In genomic region chr17:44820631-44821196, GRCh38 we compare ENCODE assay signal across 9 cellular contexts. TPM values are rescaled to one million over a fixed set of nuclear protein-coding genes. Genes with fewer than 3 reads are reported as not detected.
DNase-seq lines count a peak whose midpoint lies in the region; ATAC-seq and TF ChIP-seq lines count a peak whose summit lies in the region.
"Had no signal": no experiment of that assay in that cellular context is flagged by ENCODE, and none has a peak within 500 bp of the region (broad histone marks: within the 10 kb centered on the region; RNA-seq: fewer than 3 reads in every experiment).

No MANE protein-coding gene starts in this region.

- in situ Hi-C loops in Panc1 (cut with HindIII; ENCODE audit: low pct_unique_long_range_greater_than_20kb, low sequenced_read_pairs): no loop called here

- H3K4me1 ChIP-seq in Panc1 (ENCODE audit: control insufficient read depth, insufficient read depth, low read length) (peaks cover 28% of the 10 kb centered on the region), gastroesophageal sphincter (peaks cover 0 to 38% (median 3%) of the 10 kb centered on the region in 3 donors), Peyer's patch (no peaks in the 10 kb centered on the region), esophagus squamous epithelium (peaks cover 0 to 18% (median 0%) of the 10 kb centered on the region in 3 donors)

- WGBS in gastroesophageal sphincter (ENCODE audit: low coverage in 1 of 2), 2 donors: 25% methylated on average over 7 of the region's 7 CpGs
- WGBS in esophagus squamous epithelium, 2 donors: 20 to 23% methylated on average over 7 of the region's 7 CpGs

- H3K27me3 ChIP-seq in AG04450 (ENCODE audit: control insufficient read depth, insufficient read depth, low read length): no peaks in the 10 kb centered on the region
- H3K27me3 ChIP-seq in Panc1 (ENCODE audit: control insufficient read depth, insufficient read depth, low read length): no peaks in the 10 kb centered on the region
- peaks cover 9% of the 10 kb centered on the region for H3K27me3 ChIP-seq in gastroesophageal sphincter
- no peaks in the 10 kb centered on the region for H3K27me3 ChIP-seq in Peyer's patch
- H3K27me3 ChIP-seq in esophagus squamous epithelium: peaks cover 0 to 42% (median 0%) of the 10 kb centered on the region in 4 donors

- no peak overlapping the region for H3K4me3 ChIP-seq in AG04450 (ENCODE audit: low read depth, low read length)
- H3K4me3 ChIP-seq in Panc1 (ENCODE audit: low read depth in 2 of 2, low read length in 2 of 2): peak overlapping the region; percentile 7 to 26; a peak in 3 of 4 replicates
- no peak overlapping the region for H3K4me3 ChIP-seq in gastroesophageal sphincter
- H3K4me3 ChIP-seq in Peyer's patch: no peak overlapping the region
- no peak overlapping the region for H3K4me3 ChIP-seq in esophagus squamous epithelium

- DNase-seq in AG04450 (ENCODE audit: low read depth, low spot score): peak; percentile 67
- peak; percentile 70 for DNase-seq in LoVo (ENCODE audit: low spot score)
- DNase-seq in Panc1 (ENCODE audit: low read depth, low spot score): peak; percentile 78
- no peak for DNase-seq in Peyer's patch
- no peak for DNase-seq in esophagus squamous epithelium (lab: John Stamatoyannopoulos, UW)
- DNase-seq in sciatic nerve (ENCODE audit: low spot score): no peak
- DNase-seq: left cardiac atrium had no signal

- ATAC-seq in Panc1: peak; percentile 91
- peak; percentile 55 for ATAC-seq in gastroesophageal sphincter
- no peak for ATAC-seq in HG03439 (IDR thresholded peaks at IDR 0.05; ENCODE audit: unreplicated experiment)
- ATAC-seq in sciatic nerve: no peak

- TF ChIP-seq CTCF in AG04450 (IDR thresholded peaks at IDR 0.05; ENCODE audit: low read depth, low read length) (no peak), Panc1 (IDR thresholded peaks at IDR 0.05) (no peak), gastroesophageal sphincter (IDR thresholded peaks at IDR 0.05) (no peak), Peyer's patch (IDR thresholded peaks at IDR 0.05) (no peak), esophagus squamous epithelium (IDR thresholded peaks at IDR 0.05) (no peak)

- CTCF ChIA-PET in AG04450 (lab: Charles Lee): interaction anchor here (0.6 to 1.2 kb wide), 3 partner anchors 41 to 356 kb away, joined by 4 to 5 read pairs (median 4); no protein-coding TSS in a partner anchor
- CTCF ChIA-PET in Panc1 (lab: Charles Lee): interaction anchor here (1.5 kb wide), 1 partner anchor 26 kb away, joined by 3 read pairs; no protein-coding TSS in a partner anchor

- no peak for TF ChIP-seq POLR2A in gastroesophageal sphincter (IDR thresholded peaks at IDR 0.05)
- TF ChIP-seq POLR2A in Peyer's patch (IDR thresholded peaks at IDR 0.05): no peak
- TF ChIP-seq POLR2A in esophagus squamous epithelium (IDR thresholded peaks at IDR 0.05): no peak

- POLR2A ChIA-PET in AG04450 (lab: Yijun Ruan, JAX) (interaction anchor here (0.6 to 1.5 kb wide), 5 partner anchors 8 to 75 kb away, joined by 3 to 6 read pairs (median 4); no protein-coding TSS in a partner anchor), Panc1 (lab: Charles Lee) (interaction anchor here (0.6 kb wide), 1 partner anchor 769 kb away, joined by 5 read pairs; no protein-coding TSS in a partner anchor)

- intact Hi-C loops in Panc1 (cut with micrococcal nuclease; ENCODE audit: unreplicated experiment) (no loop called here), esophagus squamous epithelium (cut with DNase I) (no loop called here), sciatic nerve (cut with DNase I) (no loop called here)

- no peaks in the 10 kb centered on the region for H3K9me3 ChIP-seq in AG04450 (ENCODE audit: control insufficient read depth, insufficient read depth, low read length)
- H3K9me3 ChIP-seq in Panc1 (ENCODE audit: control insufficient read depth, insufficient read depth, low read depth, low read length): no peaks in the 10 kb centered on the region
- no peaks in the 10 kb centered on the region for H3K9me3 ChIP-seq in gastroesophageal sphincter
- H3K9me3 ChIP-seq in Peyer's patch: no peaks in the 10 kb centered on the region
- H3K9me3 ChIP-seq in esophagus squamous epithelium: no peaks in the 10 kb centered on the region

- BruUV-seq in Panc1 (replicated peaks; lab: Mats Ljungman, UMichigan): TSS peak; percentile 39

- no peak overlapping the region for H3K27ac ChIP-seq in AG04450 (ENCODE audit: low read depth, low read length)
- peak overlapping the region; percentile 90 for H3K27ac ChIP-seq in Panc1 (ENCODE audit: low read length)
- H3K27ac ChIP-seq in gastroesophageal sphincter: peak overlapping the region in 3 of 4 donors; percentile 67 to 71 (median 69)
- peak overlapping the region in 1 of 4 donors; percentile 50 for H3K27ac ChIP-seq in Peyer's patch
- peak overlapping the region in 1 of 4 donors; percentile 59 for H3K27ac ChIP-seq in esophagus squamous epithelium

- no peak for TF ChIP-seq EP300 in gastroesophageal sphincter (IDR thresholded peaks at IDR 0.05)

- H3K36me3 ChIP-seq in Panc1 (ENCODE audit: control insufficient read depth, insufficient read depth, low read length) (no peaks in the 10 kb centered on the region), gastroesophageal sphincter (no peaks in the 10 kb centered on the region), Peyer's patch (no peaks in the 10 kb centered on the region), esophagus squamous epithelium (no peaks in the 10 kb centered on the region)

RNA-seq across cellular contexts. Expression of gene GJC1, which starts 9.4 kb away (rescaled TPM):
- polyA plus RNA-seq in AG04450 (2011; rRNA removed): 20.6 and 22.1 TPM in 2 replicates
- 37.4 and 43.5 TPM in 2 replicates for polyA minus RNA-seq in AG04450 (2011; rRNA and poly(A)+ RNA removed)
- total RNA-seq in Panc1 (2021; ENCODE audit: unreplicated experiment) (89.4 TPM), gastroesophageal sphincter (10 to 100 TPM; 28.2 to 78.3 (median 44.5) TPM), Peyer's patch (1 to 10 TPM; 1.4 to 7.4 (median 2.5) TPM), esophagus squamous epithelium (1 to 10 TPM; 1.2 to 5.9 (median 1.6) TPM), sciatic nerve (7.9 TPM)
- 33.6 TPM for polyA plus RNA-seq in Panc1 (2012; ENCODE audit: insufficient read length)

RNA-seq across cellular contexts. Expression of gene HIGD1B, which starts 27.0 kb away (rescaled TPM):
- not detected in 2 replicates for polyA plus RNA-seq in AG04450 (2011; rRNA removed)
- polyA minus RNA-seq in AG04450 (2011; rRNA and poly(A)+ RNA removed): not detected in 2 replicates
- total RNA-seq in Panc1 (2021; ENCODE audit: unreplicated experiment) (not detected), gastroesophageal sphincter (1 to 10 TPM; 1.1 to 2.5 (median 1.5) TPM), Peyer's patch (not detected), esophagus squamous epithelium (1 to 10 TPM in 3 of 4 donors, not detected in 1; 1.5 to 5.5 (median 2.3) TPM), sciatic nerve (5.8 TPM)
- polyA plus RNA-seq in Panc1 (2012; ENCODE audit: insufficient read length): not detected

Comparison
In these comparisons a context has a peak if more than half of its experiments do, and no peak if none do; other contexts are left out.
1. DNase-seq: peak in AG04450 (single experiment), LoVo (single experiment) and Panc1 (single experiment); none in Peyer's patch (0 of 3), esophagus squamous epithelium (single experiment) and sciatic nerve (single experiment).
2. H3K4me3 ChIP-seq: peak in Panc1 (2 of 2); none in AG04450 (single experiment), gastroesophageal sphincter (0 of 2), Peyer's patch (0 of 4) and esophagus squamous epithelium (0 of 4).
3. ATAC-seq: peak in Panc1 (single experiment) and gastroesophageal sphincter (single experiment); none in HG03439 (single experiment) and sciatic nerve (single experiment).